Comparison of ENCODE assay signal across 11 cellular contexts in the genomic region with DNA sequence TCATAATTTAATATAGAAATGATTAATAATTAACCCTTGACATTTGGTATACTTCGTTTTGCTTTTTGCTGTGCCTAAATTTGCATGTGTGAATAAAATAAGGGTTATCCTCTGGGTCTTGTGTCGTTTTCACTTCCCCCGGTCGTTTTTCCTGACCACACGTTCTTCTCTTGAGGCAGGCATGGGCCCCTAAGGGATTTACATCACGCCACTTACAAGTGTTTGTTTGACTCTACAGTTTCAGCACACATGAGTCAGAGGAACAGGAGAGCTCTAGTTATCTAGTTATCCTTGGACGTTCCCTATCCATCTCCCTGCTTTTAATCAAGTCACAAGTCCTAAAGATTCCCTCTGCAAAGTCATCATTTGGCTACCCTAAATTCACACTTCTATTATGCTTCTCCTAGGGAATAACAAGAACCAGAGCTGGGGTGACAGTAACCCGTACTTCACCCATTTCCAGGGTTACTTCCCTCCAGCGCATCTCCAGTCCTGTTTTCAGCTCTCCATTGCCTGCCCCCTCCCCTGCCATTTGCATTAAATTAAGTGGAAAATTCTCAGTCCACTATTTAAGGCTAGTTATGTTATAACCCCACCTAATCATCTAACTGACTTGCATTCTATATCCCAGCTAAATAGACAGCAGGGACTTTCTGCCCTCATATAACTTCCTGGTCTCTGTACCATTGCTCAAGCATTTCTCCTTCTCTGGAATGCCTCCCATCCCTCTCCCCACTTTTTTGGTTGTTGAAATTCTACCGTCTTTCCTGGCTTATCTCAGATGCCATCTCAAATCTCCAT.
A peak's percentile ranks its signal among the peaks of the same experiment; 100 is the strongest.
DNase-seq lines count a peak whose midpoint lies in the region; ATAC-seq and TF ChIP-seq lines count a peak whose summit lies in the region.
"Had no signal": no experiment of that assay in that cellular context is flagged by ENCODE, and none has a peak within 500 bp of the region (broad histone marks: within the 10 kb centered on the region; RNA-seq: fewer than 3 reads in every experiment).

No MANE protein-coding gene starts in this region.

- TF ChIP-seq CTCF in choroid plexus epithelial cell (conservative IDR thresholded peaks at IDR 0.05; ENCODE audit: low read depth, low read length): no peak

- peak; percentile 44 for ATAC-seq in GM19467 (IDR thresholded peaks at IDR 0.05; ENCODE audit: unreplicated experiment)
- peak; percentile 46 for ATAC-seq in HG03196 (IDR thresholded peaks at IDR 0.05; ENCODE audit: unreplicated experiment)
- no peak for ATAC-seq in Right ventricle myocardium superior (ENCODE audit: poor library complexity)
- no peak for ATAC-seq in GM21528 (IDR thresholded peaks at IDR 0.05; ENCODE audit: low FRiP score, unreplicated experiment)
- ATAC-seq in HG02840 (IDR thresholded peaks at IDR 0.05; ENCODE audit: low FRiP score, unreplicated experiment): no peak

- H3K4me3 ChIP-seq in choroid plexus epithelial cell (ENCODE audit: low read depth, low read length): no peak overlapping the region

- peak; percentile 40 for DNase-seq in EL
- DNase-seq in choroid plexus epithelial cell (ENCODE audit: low read depth): peak; percentile 52
- no peak for DNase-seq in Right ventricle myocardium superior
- no peak for DNase-seq in NCI-H2081 (lab: John Stamatoyannopoulos, UW)
- DNase-seq: activated T-cell treated with anti-CD3 and anti-CD28 coated beads, Interleukin-2, amount 50 U/mL, for 1 hour; endodermal cell; stimulated activated CD4-positive, alpha-beta T cell treated with anti-CD3 and anti-CD28 coated beads, Interleukin-4, amount 100 ng/mL, for 1 hour had no signal

- intact Hi-C loops in Right ventricle myocardium superior (cut with DNase I): no loop called here

Comparison
In these comparisons a context has a peak if more than half of its experiments do, and no peak if none do; other contexts are left out.
1. DNase-seq: peak in EL (single experiment) and choroid plexus epithelial cell (single experiment); none in Right ventricle myocardium superior (single experiment) and NCI-H2081 (0 of 2).
2. ATAC-seq: peak in GM19467 (single experiment) and HG03196 (single experiment); none in Right ventricle myocardium superior (single experiment), GM21528 (single experiment) and HG02840 (single experiment).